Comparison of ENCODE assay signal across 2 cellular contexts in the genomic region with DNA sequence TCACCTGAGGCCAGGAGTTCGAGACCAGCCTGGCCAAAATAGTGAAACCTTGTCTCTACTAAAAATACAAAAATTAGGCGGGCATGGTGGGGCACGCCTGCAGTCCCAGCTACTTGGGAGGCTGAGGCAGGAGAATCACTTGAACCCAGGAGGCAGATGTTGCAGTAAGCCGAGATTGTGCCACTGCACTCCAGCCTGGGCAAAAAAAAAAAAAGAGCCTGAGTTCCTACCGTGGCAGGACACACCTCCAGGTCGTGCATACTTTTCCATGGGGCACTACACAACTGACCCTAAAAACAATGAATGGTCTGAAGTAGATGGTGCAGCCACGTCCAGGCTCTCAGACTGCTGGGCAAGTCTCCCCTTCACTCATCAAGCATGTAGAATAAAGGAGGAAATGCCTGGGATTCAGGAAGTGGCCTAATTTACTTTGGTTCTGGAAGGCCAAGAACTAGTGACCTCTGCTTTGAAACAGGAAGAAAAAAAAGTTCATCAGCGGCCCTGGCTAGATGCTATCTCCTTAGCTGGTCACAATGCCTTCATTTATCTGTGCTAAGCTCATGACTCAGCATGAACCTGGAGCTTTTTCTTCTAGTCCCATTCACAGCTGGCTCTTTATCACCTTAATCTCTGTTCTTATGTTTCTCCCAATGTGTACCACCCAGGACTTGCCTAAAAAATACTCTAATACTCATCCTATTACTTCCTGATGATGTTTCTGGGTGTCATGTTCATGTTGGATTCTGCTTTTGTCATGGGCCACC.
TF ChIP-seq lines count a peak whose summit lies in the region.

No MANE protein-coding gene starts in this region.

TF ChIP-seq in K562, 482 proteins besides CTCF, POLR2A, EP300 and RAD21 (continued from another document and continues in another):
- TF ChIP-seq, protein P1, sequence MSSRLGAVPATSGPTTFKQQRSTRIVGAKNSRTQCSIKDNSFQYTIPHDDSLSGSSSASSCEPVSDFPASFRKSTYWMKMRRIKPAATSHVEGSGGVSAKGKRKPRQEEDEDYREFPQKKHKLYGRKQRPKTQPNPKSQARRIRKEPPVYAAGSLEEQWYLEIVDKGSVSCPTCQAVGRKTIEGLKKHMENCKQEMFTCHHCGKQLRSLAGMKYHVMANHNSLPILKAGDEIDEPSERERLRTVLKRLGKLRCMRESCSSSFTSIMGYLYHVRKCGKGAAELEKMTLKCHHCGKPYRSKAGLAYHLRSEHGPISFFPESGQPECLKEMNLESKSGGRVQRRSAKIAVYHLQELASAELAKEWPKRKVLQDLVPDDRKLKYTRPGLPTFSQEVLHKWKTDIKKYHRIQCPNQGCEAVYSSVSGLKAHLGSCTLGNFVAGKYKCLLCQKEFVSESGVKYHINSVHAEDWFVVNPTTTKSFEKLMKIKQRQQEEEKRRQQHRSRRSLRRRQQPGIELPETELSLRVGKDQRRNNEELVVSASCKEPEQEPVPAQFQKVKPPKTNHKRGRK (tag; IDR thresholded peaks at IDR 0.05): no peak
- TF ChIP-seq ZNF561 (CRISPR knock-in tag; conservative IDR thresholded peaks at IDR 0.05) (no peak), MTA3 (IDR thresholded peaks at IDR 0.05; ENCODE audit: borderline replicate concordance) (0 out of 2 replicates have a peak, but pooled peaks have one; percentile 47), SMC3 (conservative IDR thresholded peaks at IDR 0.05; ENCODE audit: insufficient read depth, low read depth, low read length) (no peak), ZC3H4 (CRISPR knock-in tag; IDR thresholded peaks at IDR 0.05; ENCODE audit: borderline replicate concordance) (no peak), MAFG (tag; conservative IDR thresholded peaks at IDR 0.05) (peak; percentile 96), DMBX1 (CRISPR knock-in tag; IDR thresholded peaks at IDR 0.05; ENCODE audit: borderline replicate concordance) (no peak), XRCC3 (IDR thresholded peaks at IDR 0.05) (no peak), E2F3 (CRISPR knock-in tag; IDR thresholded peaks at IDR 0.05) (no peak), TBP (optimal IDR thresholded peaks at IDR 0.05; ENCODE audit: low read depth, low read length) (no peak), SLC30A9 (CRISPR knock-in tag; IDR thresholded peaks at IDR 0.05) (no peak), MYNN (IDR thresholded peaks at IDR 0.05) (no peak), MYNN (CRISPR knock-in tag; IDR thresholded peaks at IDR 0.05) (no peak), ZNF766 (CRISPR knock-in tag; conservative IDR thresholded peaks at IDR 0.05) (peak; percentile 59; the same call in 1 of the 2 replicates), KDM1A (IDR thresholded peaks at IDR 0.05) (no peak), TRIM25 (IDR thresholded peaks at IDR 0.05; ENCODE audit: borderline replicate concordance) (no peak), ZNF24 (IDR thresholded peaks at IDR 0.05) (no peak), C11orf30 (IDR thresholded peaks at IDR 0.05; ENCODE audit: low read depth) (peak; percentile 95), HDAC3 (IDR thresholded peaks at IDR 0.05; ENCODE audit: borderline replicate concordance, partially characterized antibody) (peak; percentile 48), SRSF7 (optimal IDR thresholded peaks at IDR 0.05; ENCODE audit: low read depth, low read length) (no peak), POLR2G (IDR thresholded peaks at IDR 0.05; ENCODE audit: low read depth, low read length) (no peak), ATF7 (IDR thresholded peaks at IDR 0.05) (peak; percentile 52)
- TF ChIP-seq, protein P2, sequence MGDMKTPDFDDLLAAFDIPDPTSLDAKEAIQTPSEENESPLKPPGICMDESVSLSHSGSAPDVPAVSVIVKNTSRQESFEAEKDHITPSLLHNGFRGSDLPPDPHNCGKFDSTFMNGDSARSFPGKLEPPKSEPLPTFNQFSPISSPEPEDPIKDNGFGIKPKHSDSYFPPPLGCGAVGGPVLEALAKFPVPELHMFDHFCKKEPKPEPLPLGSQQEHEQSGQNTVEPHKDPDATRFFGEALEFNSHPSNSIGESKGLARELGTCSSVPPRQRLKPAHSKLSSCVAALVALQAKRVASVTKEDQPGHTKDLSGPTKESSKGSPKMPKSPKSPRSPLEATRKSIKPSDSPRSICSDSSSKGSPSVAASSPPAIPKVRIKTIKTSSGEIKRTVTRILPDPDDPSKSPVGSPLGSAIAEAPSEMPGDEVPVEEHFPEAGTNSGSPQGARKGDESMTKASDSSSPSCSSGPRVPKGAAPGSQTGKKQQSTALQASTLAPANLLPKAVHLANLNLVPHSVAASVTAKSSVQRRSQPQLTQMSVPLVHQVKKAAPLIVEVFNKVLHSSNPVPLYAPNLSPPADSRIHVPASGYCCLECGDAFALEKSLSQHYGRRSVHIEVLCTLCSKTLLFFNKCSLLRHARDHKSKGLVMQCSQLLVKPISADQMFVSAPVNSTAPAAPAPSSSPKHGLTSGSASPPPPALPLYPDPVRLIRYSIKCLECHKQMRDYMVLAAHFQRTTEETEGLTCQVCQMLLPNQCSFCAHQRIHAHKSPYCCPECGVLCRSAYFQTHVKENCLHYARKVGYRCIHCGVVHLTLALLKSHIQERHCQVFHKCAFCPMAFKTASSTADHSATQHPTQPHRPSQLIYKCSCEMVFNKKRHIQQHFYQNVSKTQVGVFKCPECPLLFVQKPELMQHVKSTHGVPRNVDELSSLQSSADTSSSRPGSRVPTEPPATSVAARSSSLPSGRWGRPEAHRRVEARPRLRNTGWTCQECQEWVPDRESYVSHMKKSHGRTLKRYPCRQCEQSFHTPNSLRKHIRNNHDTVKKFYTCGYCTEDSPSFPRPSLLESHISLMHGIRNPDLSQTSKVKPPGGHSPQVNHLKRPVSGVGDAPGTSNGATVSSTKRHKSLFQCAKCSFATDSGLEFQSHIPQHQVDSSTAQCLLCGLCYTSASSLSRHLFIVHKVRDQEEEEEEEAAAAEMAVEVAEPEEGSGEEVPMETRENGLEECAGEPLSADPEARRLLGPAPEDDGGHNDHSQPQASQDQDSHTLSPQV (IDR thresholded peaks at IDR 0.05): 0 out of 2 replicates have a peak, but pooled peaks have one; percentile 63

TF ChIP-seq in HepG2, 621 proteins besides CTCF, POLR2A, EP300 and RAD21 (continued from another document and continues in another):
- TF ChIP-seq ZNF570 (CRISPR knock-in tag; IDR thresholded peaks at IDR 0.05; ENCODE audit: borderline replicate concordance): no peak
- TF ChIP-seq SATB2 (CRISPR knock-in tag; IDR thresholded peaks at IDR 0.05): 0 out of 2 replicates have a peak, but pooled peaks have one; percentile 24
- TF ChIP-seq ZNF768 (CRISPR knock-in tag; IDR thresholded peaks at IDR 0.05): 0 out of 2 replicates have a peak, but pooled peaks have one; percentile 20
- peak; percentile 44; the same call in 1 of the 2 replicates for TF ChIP-seq ZNF580 (CRISPR knock-in tag; IDR thresholded peaks at IDR 0.05; ENCODE audit: borderline replicate concordance, low read depth)
- peak; percentile 56; the same call in 1 of the 2 replicates for TF ChIP-seq ZNF788 (CRISPR knock-in tag; IDR thresholded peaks at IDR 0.05; ENCODE audit: borderline replicate concordance)
- TF ChIP-seq XRCC5 (optimal IDR thresholded peaks at IDR 0.05; ENCODE audit: low read length): no peak
- TF ChIP-seq PTBP1 (IDR thresholded peaks at IDR 0.05; ENCODE audit: low read depth, low read length, poor library complexity, severe bottlenecking): no peak
- peak; percentile 65 for TF ChIP-seq FOSL1 (CRISPR knock-in tag; IDR thresholded peaks at IDR 0.05; ENCODE audit: borderline replicate concordance)
- TF ChIP-seq ZBTB7A (CRISPR knock-in tag; IDR thresholded peaks at IDR 0.05): no peak
- TF ChIP-seq ZNF101 (CRISPR knock-in tag; IDR thresholded peaks at IDR 0.05; ENCODE audit: borderline replicate concordance, low read depth): no peak
- no peak for TF ChIP-seq GMEB1 (CRISPR knock-in tag; IDR thresholded peaks at IDR 0.05; ENCODE audit: borderline replicate concordance)
- TF ChIP-seq ZNF572 (CRISPR knock-in tag; IDR thresholded peaks at IDR 0.05): no peak
- TF ChIP-seq NFE2L1 (CRISPR knock-in tag; IDR thresholded peaks at IDR 0.05; ENCODE audit: borderline replicate concordance): no peak
- TF ChIP-seq ZNF260 (CRISPR knock-in tag; IDR thresholded peaks at IDR 0.05; ENCODE audit: borderline replicate concordance, low read depth): no peak
- TF ChIP-seq HMGXB3 (CRISPR knock-in tag; IDR thresholded peaks at IDR 0.05; ENCODE audit: borderline replicate concordance): peak; percentile 62; the same call in 1 of the 2 replicates
- TF ChIP-seq ZNF460 (CRISPR knock-in tag; IDR thresholded peaks at IDR 0.05; ENCODE audit: borderline replicate concordance): peak; percentile 70; the same call in 1 of the 2 replicates
- no peak for TF ChIP-seq JARID2 (CRISPR knock-in tag; IDR thresholded peaks at IDR 0.05; ENCODE audit: insufficient replicate concordance)
- no peak for TF ChIP-seq ZBTB8A (CRISPR knock-in tag; IDR thresholded peaks at IDR 0.05; ENCODE audit: borderline replicate concordance, low read depth)
- peak; percentile 13; the same call in 1 of the 2 replicates for TF ChIP-seq HIC2 (CRISPR knock-in tag; IDR thresholded peaks at IDR 0.05; ENCODE audit: low read depth)
- TF ChIP-seq XBP1 (CRISPR knock-in tag; IDR thresholded peaks at IDR 0.05): no peak
- TF ChIP-seq SAFB2 (CRISPR knock-in tag; IDR thresholded peaks at IDR 0.05; ENCODE audit: borderline replicate concordance, low read depth): peak; percentile 89; the same call in 1 of the 2 replicates
- TF ChIP-seq THAP11 (CRISPR knock-in tag; IDR thresholded peaks at IDR 0.05): peak; percentile 68
- TF ChIP-seq ZNF839 (CRISPR knock-in tag; IDR thresholded peaks at IDR 0.05; ENCODE audit: borderline replicate concordance): no peak
- peak; percentile 54 for TF ChIP-seq ARID2 (CRISPR knock-in tag; IDR thresholded peaks at IDR 0.05; ENCODE audit: borderline replicate concordance)
- TF ChIP-seq IRF2 (CRISPR knock-in tag; IDR thresholded peaks at IDR 0.05): peak; percentile 92
- TF ChIP-seq FOXC1 (CRISPR knock-in tag; IDR thresholded peaks at IDR 0.05; ENCODE audit: borderline replicate concordance): no peak
- TF ChIP-seq RXRA (CRISPR knock-in tag; IDR thresholded peaks at IDR 0.05): peak; percentile 84; the same call in 1 of the 2 replicates
- no peak for TF ChIP-seq FOXP1 (IDR thresholded peaks at IDR 0.05)
- TF ChIP-seq FOXP1 (CRISPR knock-in tag; IDR thresholded peaks at IDR 0.05): peak; percentile 79
- TF ChIP-seq RBM22 (optimal IDR thresholded peaks at IDR 0.05; ENCODE audit: low read length): no peak
- TF ChIP-seq ZKSCAN8 (CRISPR knock-in tag; IDR thresholded peaks at IDR 0.05; ENCODE audit: borderline replicate concordance): peak; percentile 96
- peak; percentile 93 for TF ChIP-seq ELF4 (CRISPR knock-in tag; IDR thresholded peaks at IDR 0.05; ENCODE audit: borderline replicate concordance)
- no peak for TF ChIP-seq ZNF530 (CRISPR knock-in tag; IDR thresholded peaks at IDR 0.05; ENCODE audit: low read depth)
- TF ChIP-seq ZNF703 (CRISPR knock-in tag; IDR thresholded peaks at IDR 0.05; ENCODE audit: borderline replicate concordance): no peak
- TF ChIP-seq SP140L (CRISPR knock-in tag; IDR thresholded peaks at IDR 0.05; ENCODE audit: borderline replicate concordance): 0 out of 2 replicates have a peak, but pooled peaks have one; percentile 78
- no peak for TF ChIP-seq ZNF496 (CRISPR knock-in tag; IDR thresholded peaks at IDR 0.05; ENCODE audit: insufficient replicate concordance)
